11 cellular contexts compared by ENCODE assay signal in genomic region chr2:213229814-213230213, GRCh38. TPM values are rescaled to one million over a fixed set of nuclear protein-coding genes. Genes with fewer than 3 reads are reported as not detected.
DNase-seq lines count a peak whose midpoint lies in the region; ATAC-seq and TF ChIP-seq lines count a peak whose summit lies in the region.
"Had no signal": no experiment of that assay in that cellular context is flagged by ENCODE, and none has a peak within 500 bp of the region (broad histone marks: within the 10 kb centered on the region; RNA-seq: fewer than 3 reads in every experiment).

No MANE protein-coding gene starts in this region.

- ATAC-seq in GM19395 (IDR thresholded peaks at IDR 0.05; ENCODE audit: unreplicated experiment), result peak; percentile 14
- no peak for ATAC-seq in CD4-positive, alpha-beta T cell (ENCODE audit: poor library complexity)
- ATAC-seq: stimulated activated effector memory CD8-positive, alpha-beta T cell treated with anti-CD3 and anti-CD28 coated beads, Interleukin-12 subunit alpha, Interleukin-12 subunit beta, amount 100 ng/mL, for 72 hours had no signal

- intact Hi-C loops in CD4-positive, alpha-beta T cell (cut with DNase I, micrococcal nuclease), result loop anchor here in 1 of 2 experiments (10.0 kb wide), 1 partner anchor 75 kb away; the partner anchor contains the start of gene IKZF2
- intact Hi-C loops in esophagus muscularis mucosa (cut with DNase I), result no loop called here

- DNase-seq in MG63 (peak; percentile 42), dermis microvascular lymphatic vessel endothelial cell (ENCODE audit: low read depth in 2 of 2) (peak; percentile 17 to 33), NCI-H1417 (lab: John Stamatoyannopoulos, UW) (no peak), esophagus muscularis mucosa (ENCODE audit: extremely low spot score) (no peak), ecto neural progenitor cell (ENCODE audit: low spot score) (no peak)
- DNase-seq in CD4-positive, alpha-beta T cell, result no peak
- DNase-seq: BE2C, small intestine had no signal

- peaks cover 42% of the 10 kb centered on the region for H3K4me1 ChIP-seq in ACC112 (ENCODE audit: control insufficient read depth, insufficient read depth, low read length, unreplicated experiment)
- H3K4me1 ChIP-seq in esophagus muscularis mucosa, result no peaks in the 10 kb centered on the region

- H3K36me3 Mint-ChIP-seq in CD4-positive, alpha-beta T cell (ENCODE audit: low read depth), result no peaks in the 10 kb centered on the region
- H3K36me3 Mint-ChIP-seq: stimulated activated effector memory CD8-positive, alpha-beta T cell treated with anti-CD3 and anti-CD28 coated beads, Interleukin-12 subunit alpha, Interleukin-12 subunit beta, amount 100 ng/mL, for 72 hours had no signal

- no peaks in the 10 kb centered on the region for H3K9me3 ChIP-seq in MG63
- no peaks in the 10 kb centered on the region for H3K9me3 ChIP-seq in CD4-positive, alpha-beta T cell (ENCODE audit: control insufficient read depth, low read length)
- no peaks in the 10 kb centered on the region for H3K9me3 ChIP-seq in esophagus muscularis mucosa
- H3K9me3 ChIP-seq: BE2C had no signal

- no peaks in the 10 kb centered on the region for H3K27me3 Mint-ChIP-seq in CD4-positive, alpha-beta T cell

- H3K4me1 Mint-ChIP-seq in CD4-positive, alpha-beta T cell (ENCODE audit: low read depth), result peaks cover 25% of the 10 kb centered on the region

- no peak for TF ChIP-seq EP300 in esophagus muscularis mucosa (IDR thresholded peaks at IDR 0.05)

- WGBS in esophagus muscularis mucosa, result 76% methylated on average over 8 of the region's 8 CpGs

- no peak overlapping the region for H3K27ac Mint-ChIP-seq in CD4-positive, alpha-beta T cell
- H3K27ac Mint-ChIP-seq: stimulated activated effector memory CD8-positive, alpha-beta T cell treated with anti-CD3 and anti-CD28 coated beads, Interleukin-12 subunit alpha, Interleukin-12 subunit beta, amount 100 ng/mL, for 72 hours had no signal

- no peak for TF ChIP-seq POLR2A in esophagus muscularis mucosa (IDR thresholded peaks at IDR 0.05; ENCODE audit: low read depth)

- no peak for TF ChIP-seq CTCF in CD4-positive, alpha-beta T cell (IDR thresholded peaks at IDR 0.05)
- no peak for TF ChIP-seq CTCF in esophagus muscularis mucosa (IDR thresholded peaks at IDR 0.05)

- CTCF ChIA-PET in CD4-positive, alpha-beta T cell (lab: Charles Lee), result no interaction called here

- 0 out of 2 replicates have a peak overlapping the region, but pooled peaks have one; percentile 20 for H3K4me3 ChIP-seq in ACC112 (ENCODE audit: low read depth, low read length)
- H3K4me3 ChIP-seq in MG63, result no peak overlapping the region
- no peak overlapping the region for H3K4me3 ChIP-seq in esophagus muscularis mucosa

- no peak overlapping the region for H3K4me3 Mint-ChIP-seq in CD4-positive, alpha-beta T cell
- H3K4me3 Mint-ChIP-seq: stimulated activated effector memory CD8-positive, alpha-beta T cell treated with anti-CD3 and anti-CD28 coated beads, Interleukin-12 subunit alpha, Interleukin-12 subunit beta, amount 100 ng/mL, for 72 hours had no signal

- H3K36me3 ChIP-seq in ACC112 (ENCODE audit: insufficient read depth, low read length) (no peaks in the 10 kb centered on the region), MG63 (no peaks in the 10 kb centered on the region), esophagus muscularis mucosa (no peaks in the 10 kb centered on the region)
- H3K36me3 ChIP-seq: BE2C had no signal

- peak overlapping the region; percentile 86 for H3K27ac ChIP-seq in ACC112 (ENCODE audit: low read depth, low read length)
- no peak overlapping the region for H3K27ac ChIP-seq in CD4-positive, alpha-beta T cell (ENCODE audit: low read depth, low read length)
- H3K27ac ChIP-seq in esophagus muscularis mucosa (replicated peaks in 1 of 4), result no peak overlapping the region

- H3K27me3 ChIP-seq in ACC112 (ENCODE audit: insufficient read depth, low read length) (no peaks in the 10 kb centered on the region), MG63 (no peaks in the 10 kb centered on the region), esophagus muscularis mucosa (peaks cover 0 to 11% (median 0%) of the 10 kb centered on the region in 4 donors)
- no peaks in the 10 kb centered on the region for H3K27me3 ChIP-seq in CD4-positive, alpha-beta T cell (ENCODE audit: control insufficient read depth, insufficient read depth, low read length)
- H3K27me3 ChIP-seq: BE2C had no signal

- peak overlapping the region; percentile 44 for H2AFZ ChIP-seq in ACC112 (ENCODE audit: low read length, unreplicated experiment)

- no peaks in the 10 kb centered on the region for H3K9me3 Mint-ChIP-seq in CD4-positive, alpha-beta T cell
- H3K9me3 Mint-ChIP-seq: stimulated activated effector memory CD8-positive, alpha-beta T cell treated with anti-CD3 and anti-CD28 coated beads, Interleukin-12 subunit alpha, Interleukin-12 subunit beta, amount 100 ng/mL, for 72 hours had no signal

- POLR2A ChIA-PET in CD4-positive, alpha-beta T cell (lab: Charles Lee), result no interaction called here

- no peaks in the 10 kb centered on the region for H3K79me2 ChIP-seq in ACC112 (ENCODE audit: control insufficient read depth, insufficient read depth, low read length, unreplicated experiment)

RNA-seq across cellular contexts. Expression of gene SPAG16, which starts 54.5 kb away (rescaled TPM):
- 13.3 and 33.7 TPM in 2 replicates for total RNA-seq in MG63 (2014; rRNA removed; shearing (Covaris generic); ENCODE audit: low replicate concordance)
- total RNA-seq in dermis microvascular lymphatic vessel endothelial cell (8.1 and 11.0 TPM in 2 replicates), esophagus muscularis mucosa (10 to 100 TPM; 26.8 to 36.1 (median 31.0) TPM)
- total RNA-seq in CD4-positive, alpha-beta T cell, result 1 to 10 TPM; 2.8 to 3.2 TPM

Comparison
In these comparisons a context has a peak if more than half of its experiments do, and no peak if none do; other contexts are left out.
1. DNase-seq: peak in MG63 (single experiment) and dermis microvascular lymphatic vessel endothelial cell (2 of 2); none in CD4-positive, alpha-beta T cell (0 of 10), NCI-H1417 (0 of 3), esophagus muscularis mucosa (single experiment) and ecto neural progenitor cell (single experiment).